Comparison of ENCODE assay signal across 1 cellular context in the genomic region with DNA sequence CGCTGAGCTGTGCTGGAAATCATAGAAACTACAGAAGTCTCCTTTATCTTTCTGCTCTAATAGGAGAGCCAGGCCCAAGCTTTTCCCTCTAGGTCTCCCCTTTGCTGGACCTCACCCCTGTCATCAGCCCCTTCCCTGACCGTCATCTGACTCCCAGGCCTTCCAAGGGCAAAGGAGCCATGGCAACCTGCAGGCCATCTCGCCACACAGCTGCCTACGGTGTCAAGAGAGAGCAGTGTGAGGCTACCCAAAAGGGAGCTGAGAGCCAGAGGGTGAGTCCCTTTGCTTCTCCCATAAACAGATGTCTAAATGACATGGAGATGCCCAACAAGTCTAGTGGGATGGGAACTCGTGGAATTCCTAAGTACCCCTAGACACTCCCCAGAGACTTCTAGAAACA.
A peak's percentile ranks its signal among the peaks of the same experiment; 100 is the strongest.
TF ChIP-seq lines count a peak whose summit lies in the region.

No MANE protein-coding gene starts in this region.

TF ChIP-seq in K562, 482 proteins besides CTCF, POLR2A, EP300 and RAD21:
- TF ChIP-seq SMAD3 (CRISPR knock-in tag; conservative IDR thresholded peaks at IDR 0.05): no peak
- TF ChIP-seq, protein P1, sequence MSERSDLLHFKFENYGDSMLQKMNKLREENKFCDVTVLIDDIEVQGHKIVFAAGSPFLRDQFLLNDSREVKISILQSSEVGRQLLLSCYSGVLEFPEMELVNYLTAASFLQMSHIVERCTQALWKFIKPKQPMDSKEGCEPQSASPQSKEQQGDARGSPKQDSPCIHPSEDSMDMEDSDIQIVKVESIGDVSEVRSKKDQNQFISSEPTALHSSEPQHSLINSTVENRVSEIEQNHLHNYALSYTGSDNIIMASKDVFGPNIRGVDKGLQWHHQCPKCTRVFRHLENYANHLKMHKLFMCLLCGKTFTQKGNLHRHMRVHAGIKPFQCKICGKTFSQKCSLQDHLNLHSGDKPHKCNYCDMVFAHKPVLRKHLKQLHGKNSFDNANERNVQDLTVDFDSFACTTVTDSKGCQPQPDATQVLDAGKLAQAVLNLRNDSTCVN (CRISPR knock-in tag; IDR thresholded peaks at IDR 0.05): no peak
- TF ChIP-seq BACH1 (tag; IDR thresholded peaks at IDR 0.05): no peak
- TF ChIP-seq RFX1 (IDR thresholded peaks at IDR 0.05): 0 out of 2 replicates have a peak, but pooled peaks have one; percentile 10
- TF ChIP-seq, protein P2, sequence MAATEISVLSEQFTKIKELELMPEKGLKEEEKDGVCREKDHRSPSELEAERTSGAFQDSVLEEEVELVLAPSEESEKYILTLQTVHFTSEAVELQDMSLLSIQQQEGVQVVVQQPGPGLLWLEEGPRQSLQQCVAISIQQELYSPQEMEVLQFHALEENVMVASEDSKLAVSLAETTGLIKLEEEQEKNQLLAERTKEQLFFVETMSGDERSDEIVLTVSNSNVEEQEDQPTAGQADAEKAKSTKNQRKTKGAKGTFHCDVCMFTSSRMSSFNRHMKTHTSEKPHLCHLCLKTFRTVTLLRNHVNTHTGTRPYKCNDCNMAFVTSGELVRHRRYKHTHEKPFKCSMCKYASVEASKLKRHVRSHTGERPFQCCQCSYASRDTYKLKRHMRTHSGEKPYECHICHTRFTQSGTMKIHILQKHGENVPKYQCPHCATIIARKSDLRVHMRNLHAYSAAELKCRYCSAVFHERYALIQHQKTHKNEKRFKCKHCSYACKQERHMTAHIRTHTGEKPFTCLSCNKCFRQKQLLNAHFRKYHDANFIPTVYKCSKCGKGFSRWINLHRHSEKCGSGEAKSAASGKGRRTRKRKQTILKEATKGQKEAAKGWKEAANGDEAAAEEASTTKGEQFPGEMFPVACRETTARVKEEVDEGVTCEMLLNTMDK (IDR thresholded peaks at IDR 0.05; ENCODE audit: borderline replicate concordance, insufficient read depth, low read depth, low read length, poor library complexity, severe bottlenecking): no peak
- no peak for TF ChIP-seq GABPB2 (CRISPR knock-in tag; conservative IDR thresholded peaks at IDR 0.05)
- no peak for TF ChIP-seq ZNF165 (CRISPR knock-in tag; IDR thresholded peaks at IDR 0.05; ENCODE audit: borderline replicate concordance)
